In genomic region chr10:46220872-46221538, GRCh38 we compare ENCODE assay signal across 13 cellular contexts.
DNase-seq lines count a peak whose midpoint lies in the region; ATAC-seq and TF ChIP-seq lines count a peak whose summit lies in the region.
"Had no signal": no experiment of that assay in that cellular context is flagged by ENCODE, and none has a peak within 500 bp of the region (broad histone marks: within the 10 kb centered on the region; RNA-seq: fewer than 3 reads in every experiment).

No MANE protein-coding gene starts in this region.

- no peak for TF ChIP-seq POLR2A in vagina (IDR thresholded peaks at IDR 0.05)

- intact Hi-C loops in OCI-LY7 (cut with micrococcal nuclease; ENCODE audit: unreplicated experiment) (no loop called here), vagina (cut with DNase I) (no loop called here)
- intact Hi-C loops in naive thymus-derived CD4-positive, alpha-beta T cell (cut with micrococcal nuclease) = no loop called here

- H3K9me3 Mint-ChIP-seq in stimulated activated naive CD8-positive, alpha-beta T cell treated with anti-CD3 and anti-CD28 coated beads, Interleukin-15, amount 100 ng/mL, for 72 hours = no peaks in the 10 kb centered on the region
- peaks cover 5% of the 10 kb centered on the region for H3K9me3 Mint-ChIP-seq in glutamatergic neuron (ENCODE audit: unreplicated experiment)
- no peaks in the 10 kb centered on the region for H3K9me3 Mint-ChIP-seq in naive thymus-derived CD4-positive, alpha-beta T cell
- H3K9me3 Mint-ChIP-seq in activated CD4-positive, alpha-beta memory T cell treated with anti-CD3 and anti-CD28 coated beads, Interleukin-2, amount 10 ng/mL, durations not matched to agents 7 days and 5 days = no peaks in the 10 kb centered on the region
- H3K9me3 Mint-ChIP-seq: natural killer cell treated with Interleukin-12 subunit alpha and Interleukin-12 subunit beta and Interleukin-15 and Interleukin-18, amount 100 ng/mL, for 72 hours had no signal

- POLR2A ChIA-PET in OCI-LY7 (lab: Charles Lee) = no interaction called here
- POLR2A ChIA-PET in naive thymus-derived CD4-positive, alpha-beta T cell (lab: Charles Lee) = no interaction called here
- POLR2A ChIA-PET in activated CD4-positive, alpha-beta memory T cell treated with anti-CD3 and anti-CD28 coated beads, Interleukin-2, amount 10 ng/mL, durations not matched to agents 7 days and 5 days (lab: Charles Lee) = no interaction called here

- no peak overlapping the region for H3K4me3 Mint-ChIP-seq in stimulated activated naive CD8-positive, alpha-beta T cell treated with anti-CD3 and anti-CD28 coated beads, Interleukin-15, amount 100 ng/mL, for 72 hours
- no peak overlapping the region for H3K4me3 Mint-ChIP-seq in glutamatergic neuron (ENCODE audit: unreplicated experiment)
- H3K4me3 Mint-ChIP-seq in naive thymus-derived CD4-positive, alpha-beta T cell = no peak overlapping the region
- no peak overlapping the region for H3K4me3 Mint-ChIP-seq in activated CD4-positive, alpha-beta memory T cell treated with anti-CD3 and anti-CD28 coated beads, Interleukin-2, amount 10 ng/mL, durations not matched to agents 7 days and 5 days
- H3K4me3 Mint-ChIP-seq: natural killer cell treated with Interleukin-12 subunit alpha and Interleukin-12 subunit beta and Interleukin-15 and Interleukin-18, amount 100 ng/mL, for 72 hours had no signal

- TF ChIP-seq CTCF in OCI-LY7 (conservative IDR thresholded peaks at IDR 0.05; ENCODE audit: low read length) (0 out of 2 replicates have a peak, but pooled peaks have one; percentile 26), glutamatergic neuron (IDR thresholded peaks at IDR 0.05; ENCODE audit: partially characterized antibody, unreplicated experiment) (peak; percentile 54), vagina (IDR thresholded peaks at IDR 0.05) (no peak), omental fat pad (IDR thresholded peaks at IDR 0.05) (no peak)

- BruUV-seq in OCI-LY7 (replicated peaks; lab: Mats Ljungman, UMichigan) = no TSS peak

- H3K27ac ChIP-seq in OCI-LY7 (ENCODE audit: low read depth, low read length, poor library complexity, severe bottlenecking) = no peak overlapping the region
- no peak overlapping the region for H3K27ac ChIP-seq in vagina
- H3K27ac ChIP-seq in naive thymus-derived CD4-positive, alpha-beta T cell (ENCODE audit: low read depth, low read length) = no peak overlapping the region

- peak overlapping the region; percentile 72 to 87 for H3K27ac Mint-ChIP-seq in stimulated activated naive CD8-positive, alpha-beta T cell treated with anti-CD3 and anti-CD28 coated beads, Interleukin-15, amount 100 ng/mL, for 72 hours
- no peak overlapping the region for H3K27ac Mint-ChIP-seq in glutamatergic neuron (ENCODE audit: unreplicated experiment)
- peak overlapping the region in 3 of 9 donors; percentile 32 to 74 (median 59) for H3K27ac Mint-ChIP-seq in naive thymus-derived CD4-positive, alpha-beta T cell
- no peak overlapping the region for H3K27ac Mint-ChIP-seq in activated CD4-positive, alpha-beta memory T cell treated with anti-CD3 and anti-CD28 coated beads, Interleukin-2, amount 10 ng/mL, durations not matched to agents 7 days and 5 days
- H3K27ac Mint-ChIP-seq: natural killer cell treated with Interleukin-12 subunit alpha and Interleukin-12 subunit beta and Interleukin-15 and Interleukin-18, amount 100 ng/mL, for 72 hours had no signal

- H3K27me3 Mint-ChIP-seq in stimulated activated naive CD8-positive, alpha-beta T cell treated with anti-CD3 and anti-CD28 coated beads, Interleukin-15, amount 100 ng/mL, for 72 hours = no peaks in the 10 kb centered on the region
- H3K27me3 Mint-ChIP-seq in glutamatergic neuron (ENCODE audit: unreplicated experiment) = peaks cover 18% of the 10 kb centered on the region
- no peaks in the 10 kb centered on the region for H3K27me3 Mint-ChIP-seq in naive thymus-derived CD4-positive, alpha-beta T cell
- no peaks in the 10 kb centered on the region for H3K27me3 Mint-ChIP-seq in activated CD4-positive, alpha-beta memory T cell treated with anti-CD3 and anti-CD28 coated beads, Interleukin-2, amount 10 ng/mL, durations not matched to agents 7 days and 5 days

- no peak overlapping the region for H3K4me2 ChIP-seq in OCI-LY7 (ENCODE audit: low read length)

- DNase-seq in stimulated activated naive CD8-positive, alpha-beta T cell treated with anti-CD3 and anti-CD28 coated beads, Interleukin-15, amount 100 ng/mL, for 72 hours = no peak
- DNase-seq in stimulated activated naive CD8-positive, alpha-beta T cell treated with anti-CD3 and anti-CD28 coated beads, Interleukin-15, Interleukin-2, amounts not matched to agents 100 U/mL and 50 U/mL, for 24 hours = no peak
- DNase-seq in OCI-LY7 (ENCODE audit: low spot score) = no peak
- DNase-seq in glutamatergic neuron = no peak
- DNase-seq in vagina (ENCODE audit: extremely low spot score in 2 of 2) = peak; percentile 81 to 83
- DNase-seq in omental fat pad (ENCODE audit: low spot score) = no peak
- no peak for DNase-seq in naive thymus-derived CD4-positive, alpha-beta T cell
- DNase-seq in activated CD4-positive, alpha-beta memory T cell treated with anti-CD3 and anti-CD28 coated beads, Interleukin-2, amount 10 ng/mL, durations not matched to agents 7 days and 5 days = no peak
- DNase-seq: COR-L47; effector CD8-positive, alpha-beta T cell; NCI-H1092; NCI-H526 had no signal

- H3K79me2 ChIP-seq in OCI-LY7 (ENCODE audit: insufficient read depth, low read depth, low read length) = no peaks in the 10 kb centered on the region

- peaks cover 54% of the 10 kb centered on the region for H3K36me3 ChIP-seq in OCI-LY7 (ENCODE audit: insufficient read depth, low read length)
- no peaks in the 10 kb centered on the region for H3K36me3 ChIP-seq in vagina
- peaks cover 0 to 82% (median 0%) of the 10 kb centered on the region in 3 experiments for H3K36me3 ChIP-seq in naive thymus-derived CD4-positive, alpha-beta T cell (ENCODE audit: control insufficient read depth in 2 of 3, insufficient read depth in 3 of 3, low read length in 3 of 3)

- ATAC-seq in stimulated activated naive CD8-positive, alpha-beta T cell treated with anti-CD3 and anti-CD28 coated beads, Interleukin-15, amount 100 ng/mL, for 72 hours = no peak
- no peak for ATAC-seq in stimulated activated naive CD8-positive, alpha-beta T cell treated with anti-CD3 and anti-CD28 coated beads, Interleukin-15, Interleukin-2, amounts not matched to agents 100 U/mL and 50 U/mL, for 24 hours
- no peak for ATAC-seq in omental fat pad (ENCODE audit: low FRiP score)
- ATAC-seq in naive thymus-derived CD4-positive, alpha-beta T cell = no peak
- ATAC-seq: natural killer cell treated with Interleukin-12 subunit alpha and Interleukin-12 subunit beta and Interleukin-15 and Interleukin-18, amount 100 ng/mL, for 72 hours had no signal

- H3K9me3 ChIP-seq in OCI-LY7 (ENCODE audit: low read length) (no peaks in the 10 kb centered on the region), vagina (no peaks in the 10 kb centered on the region)
- no peaks in the 10 kb centered on the region for H3K9me3 ChIP-seq in naive thymus-derived CD4-positive, alpha-beta T cell (ENCODE audit: control insufficient read depth in 2 of 3, low read length in 3 of 3)

- no peak overlapping the region for H2AFZ ChIP-seq in OCI-LY7 (ENCODE audit: low read length)

- CTCF ChIA-PET in OCI-LY7 (lab: Charles Lee; ENCODE audit: unreplicated experiment) = no interaction called here
- CTCF ChIA-PET in naive thymus-derived CD4-positive, alpha-beta T cell (lab: Charles Lee) = no interaction called here
- CTCF ChIA-PET in activated CD4-positive, alpha-beta memory T cell treated with anti-CD3 and anti-CD28 coated beads, Interleukin-2, amount 10 ng/mL, durations not matched to agents 7 days and 5 days (lab: Charles Lee) = no interaction called here

- no peak overlapping the region for H3K4me3 ChIP-seq in OCI-LY7 (ENCODE audit: low read depth, low read length, poor library complexity, severe bottlenecking)
- H3K4me3 ChIP-seq in vagina = no peak overlapping the region
- no peak overlapping the region for H3K4me3 ChIP-seq in naive thymus-derived CD4-positive, alpha-beta T cell (ENCODE audit: low read length)

- H3K36me3 Mint-ChIP-seq in glutamatergic neuron (ENCODE audit: unreplicated experiment) = peaks cover 7% of the 10 kb centered on the region
- H3K36me3 Mint-ChIP-seq in naive thymus-derived CD4-positive, alpha-beta T cell = peaks cover 17 to 64% (median 30%) of the 10 kb centered on the region in 5 donors
- H3K36me3 Mint-ChIP-seq in activated CD4-positive, alpha-beta memory T cell treated with anti-CD3 and anti-CD28 coated beads, Interleukin-2, amount 10 ng/mL, durations not matched to agents 7 days and 5 days (ENCODE audit: low read depth) = peaks cover 9% of the 10 kb centered on the region
- H3K36me3 Mint-ChIP-seq: natural killer cell treated with Interleukin-12 subunit alpha and Interleukin-12 subunit beta and Interleukin-15 and Interleukin-18, amount 100 ng/mL, for 72 hours had no signal

- peaks cover 31% of the 10 kb centered on the region for H3K4me1 Mint-ChIP-seq in stimulated activated naive CD8-positive, alpha-beta T cell treated with anti-CD3 and anti-CD28 coated beads, Interleukin-15, amount 100 ng/mL, for 72 hours
- H3K4me1 Mint-ChIP-seq in glutamatergic neuron (ENCODE audit: low read depth, unreplicated experiment) = peaks cover 17% of the 10 kb centered on the region
- H3K4me1 Mint-ChIP-seq in naive thymus-derived CD4-positive, alpha-beta T cell = peaks cover 12 to 41% (median 25%) of the 10 kb centered on the region in 7 donors
- H3K4me1 Mint-ChIP-seq in activated CD4-positive, alpha-beta memory T cell treated with anti-CD3 and anti-CD28 coated beads, Interleukin-2, amount 10 ng/mL, durations not matched to agents 7 days and 5 days = peaks cover 21% of the 10 kb centered on the region

- H3K9me2 ChIP-seq in OCI-LY7 (ENCODE audit: insufficient read depth, low read length) = no peaks in the 10 kb centered on the region

- H3K4me1 ChIP-seq in OCI-LY7 (ENCODE audit: insufficient read depth, low read length, poor library complexity, severe bottlenecking) (no peaks in the 10 kb centered on the region), vagina (no peaks in the 10 kb centered on the region)
- H3K4me1 ChIP-seq in naive thymus-derived CD4-positive, alpha-beta T cell (ENCODE audit: control insufficient read depth in 2 of 2, insufficient read depth in 2 of 2, low read length in 2 of 2) = no peaks in the 10 kb centered on the region

- H4K20me1 ChIP-seq in OCI-LY7 (ENCODE audit: insufficient read depth, low read length) = no peaks in the 10 kb centered on the region

- H3K27me3 ChIP-seq in vagina = no peaks in the 10 kb centered on the region
- no peaks in the 10 kb centered on the region for H3K27me3 ChIP-seq in naive thymus-derived CD4-positive, alpha-beta T cell (ENCODE audit: control insufficient read depth in 2 of 2, insufficient read depth in 2 of 2, low read length in 2 of 2)

Comparison
In these comparisons a context has a peak if more than half of its experiments do, and no peak if none do; other contexts are left out.
1. DNase-seq: peak in vagina (2 of 2); none in stimulated activated naive CD8-positive, alpha-beta T cell treated with anti-CD3 and anti-CD28 coated beads, Interleukin-15, amount 100 ng/mL, for 72 hours (0 of 2), stimulated activated naive CD8-positive, alpha-beta T cell treated with anti-CD3 and anti-CD28 coated beads, Interleukin-15, Interleukin-2, amounts not matched to agents 100 U/mL and 50 U/mL, for 24 hours (single experiment), OCI-LY7 (single experiment), glutamatergic neuron (single experiment), omental fat pad (single experiment), naive thymus-derived CD4-positive, alpha-beta T cell (0 of 9) and activated CD4-positive, alpha-beta memory T cell treated with anti-CD3 and anti-CD28 coated beads, Interleukin-2, amount 10 ng/mL, durations not matched to agents 7 days and 5 days (single experiment).
2. H3K27ac Mint-ChIP-seq: peak in stimulated activated naive CD8-positive, alpha-beta T cell treated with anti-CD3 and anti-CD28 coated beads, Interleukin-15, amount 100 ng/mL, for 72 hours (2 of 2); none in glutamatergic neuron (single experiment) and activated CD4-positive, alpha-beta memory T cell treated with anti-CD3 and anti-CD28 coated beads, Interleukin-2, amount 10 ng/mL, durations not matched to agents 7 days and 5 days (single experiment).
3. CTCF ChIP-seq: peak in OCI-LY7 (single experiment) and glutamatergic neuron (single experiment); none in vagina (0 of 3) and omental fat pad (0 of 3).